In the genomic region with DNA sequence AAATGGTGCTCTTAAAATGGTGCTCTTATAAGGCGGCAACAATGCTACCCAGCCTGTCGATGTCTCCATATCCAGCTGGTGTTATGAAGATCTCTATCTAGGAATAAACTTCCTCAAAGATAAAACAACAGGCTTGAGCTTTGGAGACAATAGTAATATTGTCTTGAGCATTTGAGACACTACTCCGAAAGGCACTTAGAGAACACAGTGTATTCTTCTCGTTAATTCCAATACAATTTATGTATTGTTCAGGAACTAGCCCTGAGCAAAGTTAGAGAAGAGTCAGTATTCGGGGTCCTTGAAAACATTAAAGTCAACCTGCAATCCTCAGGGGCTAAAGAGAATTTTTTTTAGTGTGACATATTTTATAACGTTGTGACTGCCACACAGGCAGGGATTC, we compare ENCODE assay signal across 25 cellular contexts.
"Had no signal": no experiment of that assay in that cellular context is flagged by ENCODE, and none has a peak within 500 bp of the region (broad histone marks: within the 10 kb centered on the region; RNA-seq: fewer than 3 reads in every experiment).

No MANE protein-coding gene starts in this region.

- H3K9me3 ChIP-seq: ascending aorta, body of pancreas, MG63 had no signal

- H3K9ac ChIP-seq: KMS-11 had no signal

- H3K27me3 ChIP-seq: ascending aorta, body of pancreas, MG63 had no signal

- H3K27ac ChIP-seq: ascending aorta, body of pancreas, KMS-11 had no signal

- H3K36me3 ChIP-seq: ascending aorta, MG63 had no signal

- ATAC-seq: activated CD8-positive, alpha-beta T cell treated with anti-CD3 and anti-CD28 coated beads, Interleukin-2, amount 10 ng/mL, durations not matched to agents 7 days and 5 days; activated naive CD4-positive, alpha-beta T cell treated with anti-CD3 and anti-CD28 coated beads, Interleukin-2, amount 50 U/mL, for 72 hours; activated naive CD8-positive, alpha-beta T cell treated with anti-CD3 and anti-CD28 coated beads, Interleukin-2, amount 50 U/mL, for 24 hours; body of pancreas; WTC11 had no signal

- H3K4me3 ChIP-seq: ascending aorta, body of pancreas, MG63 had no signal

- DNase-seq: activated CD4-positive, alpha-beta T cell treated with anti-CD3 and anti-CD28 coated beads for 48 hours; activated CD4-positive, alpha-beta T cell treated with anti-CD3 and anti-CD28 coated beads, Interleukin-2, amount 50 U/mL, for 4 hours; activated CD4-positive, CD25-positive, alpha-beta regulatory T cell treated with anti-CD3 and anti-CD28 coated beads, Interleukin-2, amount 50 U/mL, for 72 hours; activated CD8-positive, alpha-beta memory T cell treated with anti-CD3 and anti-CD28 coated beads, Interleukin-2, amount 50 U/mL, for 48 hours; activated CD8-positive, alpha-beta T cell treated with anti-CD3 and anti-CD28 coated beads, Interleukin-2, amount 10 ng/mL, durations not matched to agents 7 days and 5 days; activated naive CD4-positive, alpha-beta T cell; activated naive CD8-positive, alpha-beta T cell treated with anti-CD3 and anti-CD28 coated beads, Interleukin-2, amount 50 U/mL, for 24 hours; activated T-cell treated with anti-CD3 and anti-CD28 coated beads, Interleukin-2, amount 50 U/mL, for 1 hour; amniotic stem cell; body of pancreas; central memory CD4-positive, alpha-beta T cell; MG63; MV-4-11; NCI-H1092 treated with DMSO at 0.1 percent for 48 hours; NCI-H1417 treated with DMSO at 0.1 percent for 48 hours; NCI-H1694 treated with DMSO at 0.1 percent for 48 hours; NCI-H2029 treated with DMSO at 0.1 percent for 48 hours; NCI-H345; NCI-H510A; NCI-H526 treated with DMSO at 0.1 percent for 48 hours; NCI-H82 had no signal

- H3K4me2 ChIP-seq: KMS-11 had no signal
